Comparison of ENCODE assay signal across 1 cellular context in genomic region chr6:11164717-11165646, GRCh38.
TF ChIP-seq lines count a peak whose summit lies in the region.

No MANE protein-coding gene starts in this region.

TF ChIP-seq in HepG2, 621 proteins besides CTCF, POLR2A, EP300 and RAD21 (continued from another document and continues in another):
- peak; percentile 41; the same call in 1 of the 2 replicates for TF ChIP-seq MYC (CRISPR knock-in tag; IDR thresholded peaks at IDR 0.05; ENCODE audit: borderline replicate concordance)
- peak; percentile 28; the same call in 1 of the 2 replicates for TF ChIP-seq HINFP (CRISPR knock-in tag; IDR thresholded peaks at IDR 0.05; ENCODE audit: low read depth)
- TF ChIP-seq KDM5B (CRISPR knock-in tag; IDR thresholded peaks at IDR 0.05; ENCODE audit: borderline replicate concordance), result peak; percentile 79; the same call in 1 of the 2 replicates
- no peak for TF ChIP-seq ZBTB44 (CRISPR knock-in tag; IDR thresholded peaks at IDR 0.05)
- TF ChIP-seq ZNF713 (CRISPR knock-in tag; IDR thresholded peaks at IDR 0.05), result no peak
- peak; percentile 61; the same call in 1 of the 2 replicates for TF ChIP-seq ZNF556 (CRISPR knock-in tag; IDR thresholded peaks at IDR 0.05; ENCODE audit: borderline replicate concordance)
- 0 out of 2 replicates have a peak, but pooled peaks have one; percentile 36 for TF ChIP-seq MXD1 (CRISPR knock-in tag; IDR thresholded peaks at IDR 0.05)
- TF ChIP-seq PAXIP1 (CRISPR knock-in tag; conservative IDR thresholded peaks at IDR 0.05), result peak; percentile 69
- TF ChIP-seq HIC2 (CRISPR knock-in tag; IDR thresholded peaks at IDR 0.05; ENCODE audit: low read depth), result 0 out of 2 replicates have a peak, but pooled peaks have one; percentile 26
- no peak for TF ChIP-seq ARHGAP35 (CRISPR knock-in tag; IDR thresholded peaks at IDR 0.05; ENCODE audit: borderline replicate concordance)
- TF ChIP-seq RARA (CRISPR knock-in tag; IDR thresholded peaks at IDR 0.05), result peak; percentile 85
- TF ChIP-seq ZKSCAN1 (IDR thresholded peaks at IDR 0.05; ENCODE audit: low read length), result no peak
- peak; percentile 71; the same call in 1 of the 2 replicates for TF ChIP-seq ZFP91 (CRISPR knock-in tag; IDR thresholded peaks at IDR 0.05; ENCODE audit: borderline replicate concordance)
- no peak for TF ChIP-seq ZNF775 (CRISPR knock-in tag; IDR thresholded peaks at IDR 0.05; ENCODE audit: borderline replicate concordance)
- peak; percentile 73 for TF ChIP-seq PITX1 (CRISPR knock-in tag; IDR thresholded peaks at IDR 0.05)
- TF ChIP-seq NCOA2 (CRISPR knock-in tag; IDR thresholded peaks at IDR 0.05), result 0 out of 2 replicates have a peak, but pooled peaks have one; percentile 25
- 0 out of 2 replicates have a peak, but pooled peaks have one; percentile 40 for TF ChIP-seq BCL6 (CRISPR knock-in tag; IDR thresholded peaks at IDR 0.05)
- 0 out of 2 replicates have a peak, but pooled peaks have one; percentile 37 for TF ChIP-seq ZNF317 (CRISPR knock-in tag; IDR thresholded peaks at IDR 0.05)
- no peak for TF ChIP-seq MED8 (CRISPR knock-in tag; IDR thresholded peaks at IDR 0.05; ENCODE audit: insufficient replicate concordance)
- TF ChIP-seq ZNF263 (CRISPR knock-in tag; IDR thresholded peaks at IDR 0.05), result peak; percentile 82
- TF ChIP-seq MNT (IDR thresholded peaks at IDR 0.05), result no peak
- no peak for TF ChIP-seq FOXO1 (CRISPR knock-in tag; IDR thresholded peaks at IDR 0.05)
- TF ChIP-seq ZUFSP (CRISPR knock-in tag; IDR thresholded peaks at IDR 0.05; ENCODE audit: borderline replicate concordance), result no peak
- peak; percentile 86; the same call in 1 of the 2 replicates for TF ChIP-seq THRA (CRISPR knock-in tag; IDR thresholded peaks at IDR 0.05; ENCODE audit: borderline replicate concordance)
- 0 out of 2 replicates have a peak, but pooled peaks have one; percentile 24 for TF ChIP-seq ZNF619 (CRISPR knock-in tag; IDR thresholded peaks at IDR 0.05)
- TF ChIP-seq ZNF557 (CRISPR knock-in tag; IDR thresholded peaks at IDR 0.05), result no peak
- 0 out of 2 replicates have a peak, but pooled peaks have one; percentile 77 for TF ChIP-seq ZNF790 (CRISPR knock-in tag; IDR thresholded peaks at IDR 0.05; ENCODE audit: borderline replicate concordance)
- TF ChIP-seq ZFP41 (CRISPR knock-in tag; IDR thresholded peaks at IDR 0.05; ENCODE audit: borderline replicate concordance), result no peak
- 0 out of 2 replicates have a peak, but pooled peaks have one; percentile 33 for TF ChIP-seq ZNF580 (CRISPR knock-in tag; IDR thresholded peaks at IDR 0.05; ENCODE audit: borderline replicate concordance, low read depth)
- no peak for TF ChIP-seq SRF (IDR thresholded peaks at IDR 0.05; ENCODE audit: low read depth, low read length)
- TF ChIP-seq MTA1 (CRISPR knock-in tag; IDR thresholded peaks at IDR 0.05; ENCODE audit: borderline replicate concordance), result peak; percentile 94
- TF ChIP-seq ZBTB10 (CRISPR knock-in tag; IDR thresholded peaks at IDR 0.05; ENCODE audit: borderline replicate concordance), result no peak
- peak; percentile 90 for TF ChIP-seq NR2C2 (CRISPR knock-in tag; IDR thresholded peaks at IDR 0.05; ENCODE audit: borderline replicate concordance)
